Comparison of ENCODE assay signal across 24 cellular contexts in the genomic region with DNA sequence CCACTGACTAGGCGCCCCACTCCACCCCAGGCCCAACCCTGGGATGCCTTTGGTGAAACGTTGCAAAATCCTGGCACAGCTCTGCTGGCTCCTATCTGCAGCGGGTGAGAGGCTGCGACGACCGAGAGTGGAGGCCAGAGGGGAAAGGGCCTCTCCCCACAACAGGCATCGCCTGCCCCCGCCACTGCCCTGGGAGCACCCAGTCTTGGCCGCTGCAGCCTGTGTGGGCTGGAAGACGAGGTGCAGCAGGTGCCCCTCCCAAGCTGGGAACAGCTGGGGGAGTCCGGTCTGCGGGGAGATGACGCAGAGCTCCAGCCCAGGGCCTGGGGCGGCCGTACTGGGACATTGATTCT. TPM values are rescaled to one million over a fixed set of nuclear protein-coding genes. Genes with fewer than 3 reads are reported as not detected.
A peak's percentile ranks its signal among the peaks of the same experiment; 100 is the strongest.
DNase-seq lines count a peak whose midpoint lies in the region; ATAC-seq and TF ChIP-seq lines count a peak whose summit lies in the region.
"Had no signal": no experiment of that assay in that cellular context is flagged by ENCODE, and none has a peak within 500 bp of the region (broad histone marks: within the 10 kb centered on the region; RNA-seq: fewer than 3 reads in every experiment).

No MANE protein-coding gene starts in this region.

- H3K36me3 ChIP-seq in left ventricle myocardium inferior: peaks cover 2% of the 10 kb centered on the region
- H3K36me3 ChIP-seq in subcutaneous abdominal adipose tissue (ENCODE audit: control insufficient read depth in 5 of 5, insufficient read depth in 5 of 5, low read length in 5 of 5): peaks cover 0 to 1% (median under 1%) of the 10 kb centered on the region in 5 donors

- intact Hi-C loops in left ventricle myocardium inferior (cut with micrococcal nuclease): no loop called here

- DNase-seq in RWPE1 (ENCODE audit: low spot score) (no peak), left ventricle myocardium inferior (no peak), myocyte (ENCODE audit: low read depth) (peak; percentile 64), NCI-H524 (lab: John Stamatoyannopoulos, UW) (no peak)
- no peak for DNase-seq in activated CD8-positive, alpha-beta memory T cell treated with anti-CD3 and anti-CD28 coated beads for 24 hours
- DNase-seq: activated naive CD4-positive, alpha-beta T cell; activated T-cell treated with anti-CD3 and anti-CD28 coated beads, Interleukin-2, amount 50 U/mL, for 24 hours; amniotic stem cell; caudate nucleus; CD4-positive, CD25-positive, alpha-beta regulatory T cell; dermis blood vessel endothelial cell; H9; KG1; MV-4-11; NCI-H1694 treated with DMSO at 0.1 percent for 48 hours; NCI-H2171 treated with DMSO at 0.1 percent for 48 hours; NCI-H69 had no signal

- H3K4me3 ChIP-seq in left ventricle myocardium inferior (no peak overlapping the region), subcutaneous abdominal adipose tissue (ENCODE audit: low read depth in 1 of 5, low read length in 5 of 5) (no peak overlapping the region)
- H3K4me3 ChIP-seq: mucosa of descending colon, vagina had no signal

- no peaks in the 10 kb centered on the region for H3K9me3 ChIP-seq in left ventricle myocardium inferior (replicated peaks)
- no peaks in the 10 kb centered on the region for H3K9me3 ChIP-seq in subcutaneous abdominal adipose tissue (ENCODE audit: control insufficient read depth in 5 of 5, low read length in 5 of 5)
- H3K9me3 ChIP-seq: mucosa of descending colon, neutrophil, vagina had no signal

- TF ChIP-seq CTCF in RWPE1 (conservative IDR thresholded peaks at IDR 0.05; ENCODE audit: low read depth): no peak
- no peak for TF ChIP-seq CTCF in left ventricle myocardium inferior (IDR thresholded peaks at IDR 0.05; ENCODE audit: borderline replicate concordance)

- CTCF ChIA-PET in RWPE1 (lab: Yijun Ruan, JAX): interaction anchor here (0.7 kb wide), 1 partner anchor 51 kb away, joined by 3 read pairs; no protein-coding TSS in a partner anchor

- POLR2A ChIA-PET in RWPE1 (lab: Yijun Ruan, JAX; ENCODE audit: low non-redundant PET): no interaction called here

- H3K27me3 ChIP-seq in left ventricle myocardium inferior (ENCODE audit: low read depth) (no peaks in the 10 kb centered on the region), subcutaneous abdominal adipose tissue (ENCODE audit: control insufficient read depth in 5 of 5, insufficient read depth in 4 of 5, low read length in 5 of 5) (no peaks in the 10 kb centered on the region)
- H3K27me3 ChIP-seq: vagina had no signal

- H3K27ac ChIP-seq in RWPE1 (peak overlapping the region; percentile 92), left ventricle myocardium inferior (replicated peaks) (peak overlapping the region; percentile 83), subcutaneous abdominal adipose tissue (ENCODE audit: low read depth, low read length) (peak overlapping the region; percentile 92)
- H3K27ac ChIP-seq: neutrophil, vagina had no signal

- ATAC-seq in GM18870 (IDR thresholded peaks at IDR 0.05; ENCODE audit: unreplicated experiment): no peak
- ATAC-seq: activated CD4-positive, CD25-positive, alpha-beta regulatory T cell treated with anti-CD3 and anti-CD28 coated beads, Interleukin-2, amount 50 U/mL, for 24 hours; mucosa of descending colon had no signal

- H3K4me1 ChIP-seq in left ventricle myocardium inferior: peaks cover 65% of the 10 kb centered on the region
- H3K4me1 ChIP-seq in subcutaneous abdominal adipose tissue (ENCODE audit: control insufficient read depth in 5 of 5, insufficient read depth in 5 of 5, low read length in 5 of 5): peaks cover 6 to 84% (median 77%) of the 10 kb centered on the region in 5 donors

- H3K9ac ChIP-seq in subcutaneous abdominal adipose tissue (ENCODE audit: low read length in 5 of 5): peak overlapping the region in 3 of 5 donors; percentile 10 to 72 (median 65)

RNA-seq across cellular contexts. Expression of a gene that starts 4.2 kb away (rescaled TPM):
- total RNA-seq in left ventricle myocardium inferior: 57.1 TPM
- total RNA-seq in myocyte: 41.4 and 42.4 TPM in 2 replicates
- polyA plus RNA-seq in myocyte (2012): 10.6 TPM

RNA-seq across cellular contexts. Expression of a gene that starts 38.0 kb away (rescaled TPM):
- 25.5 TPM for total RNA-seq in left ventricle myocardium inferior
- total RNA-seq in myocyte: 63.0 and 120 TPM in 2 replicates
- 75.8 TPM for polyA plus RNA-seq in myocyte (2012)

RNA-seq across cellular contexts. Expression of a gene that starts 38.2 kb away (rescaled TPM):
- total RNA-seq in left ventricle myocardium inferior (17.0 TPM), myocyte (23.4 and 24.5 TPM in 2 replicates)
- polyA plus RNA-seq in myocyte (2012): 21.8 TPM

RNA-seq across cellular contexts. Expression of a gene that starts 56.2 kb away (rescaled TPM):
- not detected for total RNA-seq in left ventricle myocardium inferior
- not detected in 2 replicates for total RNA-seq in myocyte
- polyA plus RNA-seq in myocyte (2012): not detected
- total RNA-seq: subcutaneous adipose tissue, vagina had no signal
